In genomic region chrX:107155621-107156430, GRCh38 we compare ENCODE assay signal across 13 cellular contexts. TPM values are rescaled to one million over a fixed set of nuclear protein-coding genes. Genes with fewer than 3 reads are reported as not detected.
DNase-seq lines count a peak whose midpoint lies in the region; ATAC-seq and TF ChIP-seq lines count a peak whose summit lies in the region.
"Not testable (repeated sequence)": the region's sequence is repeated elsewhere in the genome, so short reads cannot be mapped to it uniquely, and the experiment has no call there.
"Had no signal": no experiment of that assay in that cellular context is flagged by ENCODE, and none has a peak within 500 bp of the region (broad histone marks: within the 10 kb centered on the region; RNA-seq: fewer than 3 reads in every experiment).

No MANE protein-coding gene starts in this region.

- H3K4me3 Mint-ChIP-seq in CD4-positive, alpha-beta memory T cell, result peak overlapping the region; percentile 70 to 85 (median 81)
- H3K4me3 Mint-ChIP-seq in activated CD4-positive, alpha-beta T cell treated with anti-CD3 and anti-CD28 coated beads, Interleukin-2, amount 10 ng/mL, durations not matched to agents 24 days and 14 days, result peak overlapping the region; percentile 81
- peak overlapping the region; percentile 68 for H3K4me3 Mint-ChIP-seq in activated naive CD8-positive, alpha-beta T cell treated with anti-CD3 and anti-CD28 coated beads for 36 hours
- peak overlapping the region; percentile 23 for H3K4me3 Mint-ChIP-seq in dendritic cell treated with granulocyte-macrophage colony-stimulating factor and Interleukin-4, amounts not matched to agents 40 ng/mL and 50 ng/mL, for 4 days

- CTCF ChIA-PET in CD4-positive, alpha-beta memory T cell (lab: Charles Lee; ENCODE audit: partially characterized antibody), result not testable (repeated sequence)

- H3K4me2 ChIP-seq in Karpas-422 (ENCODE audit: low read depth, low read length, poor library complexity, severe bottlenecking), result peak overlapping the region; percentile 55
- peak overlapping the region; percentile 51 for H3K4me2 ChIP-seq in smooth muscle cell

- not testable (repeated sequence) for H4K20me1 ChIP-seq in Karpas-422 (ENCODE audit: insufficient read depth, low read depth, low read length); smooth muscle cell (ENCODE audit: low read depth)

- peaks cover 0 to 12% (median 0%) of the 10 kb centered on the region in 4 donors for H3K4me1 Mint-ChIP-seq in CD4-positive, alpha-beta memory T cell
- not testable (repeated sequence) for H3K4me1 Mint-ChIP-seq in activated CD4-positive, alpha-beta T cell treated with anti-CD3 and anti-CD28 coated beads, Interleukin-2, amount 10 ng/mL, durations not matched to agents 24 days and 14 days; activated naive CD8-positive, alpha-beta T cell treated with anti-CD3 and anti-CD28 coated beads for 36 hours; dendritic cell treated with granulocyte-macrophage colony-stimulating factor and Interleukin-4, amounts not matched to agents 40 ng/mL and 50 ng/mL, for 4 days (ENCODE audit: low read depth)

- H3K79me2 ChIP-seq in Karpas-422 (ENCODE audit: low read length); smooth muscle cell (ENCODE audit: low read depth): not testable (repeated sequence)

- H2AFZ ChIP-seq in Karpas-422 (ENCODE audit: low read length), result not testable (repeated sequence)
- peak overlapping the region; percentile 43 for H2AFZ ChIP-seq in smooth muscle cell (ENCODE audit: low read depth)

- not testable (repeated sequence) for H3K9me2 ChIP-seq in Karpas-422 (replicated peaks; ENCODE audit: insufficient read depth, low read length)

- WGBS in iPS DF 6.9 (ENCODE audit: insufficient coverage, insufficient read length), result no CpG with 5 or more reads among the region's 32 CpGs
- 62% methylated on average over 27 of the region's 32 CpGs for WGBS in smooth muscle cell (ENCODE audit: low lambda C conversion rate)

- DNase-seq in CD4-positive, alpha-beta memory T cell, result peak in 3 of 5 donors; percentile 1 to 11 (median 7)
- not testable (repeated sequence) for DNase-seq in Karpas-422; activated CD4-positive, alpha-beta T cell treated with anti-CD3 and anti-CD28 coated beads, Interleukin-2, amount 10 ng/mL, durations not matched to agents 24 days and 14 days; activated naive CD8-positive, alpha-beta T cell treated with anti-CD3 and anti-CD28 coated beads for 36 hours; iPS DF 6.9 (ENCODE audit: low read depth, low spot score); smooth muscle cell (lab: John Stamatoyannopoulos, UW; ENCODE audit: unreplicated experiment)
- peak in 2 of 3 donors; percentile 1 to 30 for DNase-seq in mucosa of descending colon

- TF ChIP-seq CTCF in mucosa of descending colon (IDR thresholded peaks at IDR 0.05); smooth muscle cell (IDR thresholded peaks at IDR 0.05; ENCODE audit: borderline replicate concordance, insufficient read depth, poor library complexity, severe bottlenecking): not testable (repeated sequence)

- not testable (repeated sequence) for H3F3A ChIP-seq in smooth muscle cell (ENCODE audit: low read depth)

- H3K27ac ChIP-seq in CD4-positive, alpha-beta memory T cell (ENCODE audit: low read depth, low read length); Karpas-422 (ENCODE audit: low read length); iPS DF 6.9 (ENCODE audit: low read length); smooth muscle cell (ENCODE audit: low read depth): not testable (repeated sequence)

- H3K9me3 ChIP-seq in CD4-positive, alpha-beta memory T cell (ENCODE audit: control insufficient read depth in 1 of 2, low read length in 2 of 2); Karpas-422 (ENCODE audit: low read length); iPS DF 6.9 (ENCODE audit: control insufficient read depth, insufficient read depth, low read length); mucosa of descending colon; smooth muscle cell (replicated peaks; ENCODE audit: low read depth): not testable (repeated sequence)

- H3K27ac Mint-ChIP-seq in CD4-positive, alpha-beta memory T cell, result peak overlapping the region in 2 of 7 donors; percentile 35 to 42
- peak overlapping the region; percentile 87 for H3K27ac Mint-ChIP-seq in activated CD4-positive, alpha-beta T cell treated with anti-CD3 and anti-CD28 coated beads, Interleukin-2, amount 10 ng/mL, durations not matched to agents 24 days and 14 days
- H3K27ac Mint-ChIP-seq in activated naive CD8-positive, alpha-beta T cell treated with anti-CD3 and anti-CD28 coated beads for 36 hours, result peak overlapping the region; percentile 66
- H3K27ac Mint-ChIP-seq in dendritic cell treated with granulocyte-macrophage colony-stimulating factor and Interleukin-4, amounts not matched to agents 40 ng/mL and 50 ng/mL, for 4 days, result not testable (repeated sequence)

- not testable (repeated sequence) for H3K27me3 Mint-ChIP-seq in CD4-positive, alpha-beta memory T cell; activated CD4-positive, alpha-beta T cell treated with anti-CD3 and anti-CD28 coated beads, Interleukin-2, amount 10 ng/mL, durations not matched to agents 24 days and 14 days; activated naive CD8-positive, alpha-beta T cell treated with anti-CD3 and anti-CD28 coated beads for 36 hours; dendritic cell treated with granulocyte-macrophage colony-stimulating factor and Interleukin-4, amounts not matched to agents 40 ng/mL and 50 ng/mL, for 4 days

- not testable (repeated sequence) for ATAC-seq in mucosa of descending colon

- POLR2A ChIA-PET in CD4-positive, alpha-beta memory T cell (lab: Charles Lee; ENCODE audit: partially characterized antibody), result interaction anchor here (1.0 kb wide), 1 partner anchor 37 kb away, joined by 4 read pairs; the partner anchor contains the start of gene RBM41

- not testable (repeated sequence) for H3K36me3 ChIP-seq in CD4-positive, alpha-beta memory T cell (ENCODE audit: insufficient read depth, low read length); Karpas-422 (ENCODE audit: insufficient read depth, low read length); iPS DF 6.9 (ENCODE audit: control insufficient read depth, insufficient read depth, low read length); mucosa of descending colon (ENCODE audit: low read depth); smooth muscle cell (ENCODE audit: low read depth)

- H3K36me3 Mint-ChIP-seq in CD4-positive, alpha-beta memory T cell; activated CD4-positive, alpha-beta T cell treated with anti-CD3 and anti-CD28 coated beads, Interleukin-2, amount 10 ng/mL, durations not matched to agents 24 days and 14 days (ENCODE audit: low read depth); activated naive CD8-positive, alpha-beta T cell treated with anti-CD3 and anti-CD28 coated beads for 36 hours; dendritic cell treated with granulocyte-macrophage colony-stimulating factor and Interleukin-4, amounts not matched to agents 40 ng/mL and 50 ng/mL, for 4 days (ENCODE audit: low read depth): not testable (repeated sequence)

- not testable (repeated sequence) for H3K4me3 ChIP-seq in CD4-positive, alpha-beta memory T cell (ENCODE audit: low read length in 2 of 2); mucosa of descending colon
- peak overlapping the region; percentile 39 for H3K4me3 ChIP-seq in Karpas-422 (ENCODE audit: low read length)
- H3K4me3 ChIP-seq in iPS DF 6.9 (ENCODE audit: low read length), result peak overlapping the region; percentile 24; the same call in 1 of the 2 replicates
- peak overlapping the region; percentile 42 for H3K4me3 ChIP-seq in smooth muscle cell

- intact Hi-C loops in CD4-positive, alpha-beta memory T cell (cut with micrococcal nuclease); dendritic cell treated with granulocyte-macrophage colony-stimulating factor and Interleukin-4, amounts not matched to agents 40 ng/mL and 50 ng/mL, for 4 days (cut with micrococcal nuclease); mucosa of descending colon (cut with DNase I, micrococcal nuclease): not testable (repeated sequence)
- intact Hi-C loops in activated CD4-positive, alpha-beta T cell treated with anti-CD3 and anti-CD28 coated beads, Interleukin-2, amount 10 ng/mL, durations not matched to agents 24 days and 14 days (cut with micrococcal nuclease), result loop anchor here (5.0 kb wide), 1 partner anchor 39 kb away; the partner anchor contains the start of gene RBM41

- H3K9ac ChIP-seq in Karpas-422 (ENCODE audit: low read length); smooth muscle cell (ENCODE audit: low read depth): not testable (repeated sequence)

- H3K4me1 ChIP-seq in CD4-positive, alpha-beta memory T cell (ENCODE audit: insufficient read depth, low read length); Karpas-422 (ENCODE audit: low read length); iPS DF 6.9 (ENCODE audit: control insufficient read depth, insufficient read depth, low read length); mucosa of descending colon (ENCODE audit: low read depth); smooth muscle cell (ENCODE audit: low read depth): not testable (repeated sequence)

- not testable (repeated sequence) for H3K9me3 Mint-ChIP-seq in CD4-positive, alpha-beta memory T cell; activated CD4-positive, alpha-beta T cell treated with anti-CD3 and anti-CD28 coated beads, Interleukin-2, amount 10 ng/mL, durations not matched to agents 24 days and 14 days; activated naive CD8-positive, alpha-beta T cell treated with anti-CD3 and anti-CD28 coated beads for 36 hours; dendritic cell treated with granulocyte-macrophage colony-stimulating factor and Interleukin-4, amounts not matched to agents 40 ng/mL and 50 ng/mL, for 4 days

- H3K27me3 ChIP-seq in CD4-positive, alpha-beta memory T cell (ENCODE audit: insufficient read depth, low read length); Karpas-422 (ENCODE audit: low read length); iPS DF 6.9 (ENCODE audit: control insufficient read depth, insufficient read depth, low read length); smooth muscle cell (ENCODE audit: low read depth): not testable (repeated sequence)

RNA-seq across cellular contexts. Expression of gene RBM41, which starts 37.2 kb away (rescaled TPM):
- 10 to 100 TPM; 27.8 to 29.8 TPM for total RNA-seq in CD4-positive, alpha-beta memory T cell
- 10 to 100 TPM in 1 of 2 donors, 1 to 10 TPM in 1; 9.1 to 14.4 TPM for polyA plus RNA-seq in CD4-positive, alpha-beta memory T cell
- total RNA-seq in Karpas-422 (2014; rRNA removed; shearing (Covaris generic); ENCODE audit: low replicate concordance), result 15.6 and 22.0 TPM in 2 replicates
- total RNA-seq in activated CD4-positive, alpha-beta T cell treated with anti-CD3 and anti-CD28 coated beads, Interleukin-2, amount 10 ng/mL, durations not matched to agents 24 days and 14 days, result 15.7 and 16.2 TPM in 2 replicates
- total RNA-seq in activated naive CD8-positive, alpha-beta T cell treated with anti-CD3 and anti-CD28 coated beads for 36 hours, result 10 to 100 TPM; 12.6 to 15.3 TPM
- total RNA-seq in mucosa of descending colon, result 10 to 100 TPM; 15.6 to 26.4 (median 20.7) TPM
- total RNA-seq in smooth muscle cell, result 12.1 TPM in 2 replicates
- polyA plus RNA-seq in smooth muscle cell, result 6.5 and 13.8 TPM in 2 replicates

RNA-seq across cellular contexts. Expression of gene NUP62CL, which starts 50.4 kb away (rescaled TPM):
- 1 to 10 TPM; 2.3 to 2.7 TPM for total RNA-seq in CD4-positive, alpha-beta memory T cell
- polyA plus RNA-seq in CD4-positive, alpha-beta memory T cell, result 1 to 10 TPM; 1.2 to 1.6 TPM
- total RNA-seq in Karpas-422 (2014; rRNA removed; shearing (Covaris generic); ENCODE audit: low replicate concordance), result 18.3 and 21.2 TPM in 2 replicates
- total RNA-seq in activated CD4-positive, alpha-beta T cell treated with anti-CD3 and anti-CD28 coated beads, Interleukin-2, amount 10 ng/mL, durations not matched to agents 24 days and 14 days, result 1.1 and 1.2 TPM in 2 replicates
- total RNA-seq in activated naive CD8-positive, alpha-beta T cell treated with anti-CD3 and anti-CD28 coated beads for 36 hours, result 1 to 10 TPM; 2.5 to 3.6 TPM
- total RNA-seq in mucosa of descending colon, result 1 to 10 TPM; 1.7 to 6.1 (median 4.2) TPM
- total RNA-seq in smooth muscle cell, result 0.90 and 2.2 TPM in 2 replicates
- 0.74 TPM in 1 of 2 replicates, not detected in the other for polyA plus RNA-seq in smooth muscle cell
- total RNA-seq: RPMI7951 had no signal

RNA-seq across cellular contexts. Expression of gene DNAAF6, which starts 50.6 kb away (rescaled TPM):
- not detected for total RNA-seq in CD4-positive, alpha-beta memory T cell
- not detected for polyA plus RNA-seq in CD4-positive, alpha-beta memory T cell
- total RNA-seq in Karpas-422 (2014; rRNA removed; shearing (Covaris generic); ENCODE audit: low replicate concordance), result not detected in 2 replicates
- total RNA-seq in activated CD4-positive, alpha-beta T cell treated with anti-CD3 and anti-CD28 coated beads, Interleukin-2, amount 10 ng/mL, durations not matched to agents 24 days and 14 days, result not detected in 2 replicates
- total RNA-seq in activated naive CD8-positive, alpha-beta T cell treated with anti-CD3 and anti-CD28 coated beads for 36 hours, result not detected
- total RNA-seq in mucosa of descending colon (not detected), smooth muscle cell (not detected in 2 replicates)
- not detected in 2 replicates for polyA plus RNA-seq in smooth muscle cell
- total RNA-seq: lower leg skin, renal cortical epithelial cell, RPMI7951, ureter had no signal
- polyA plus RNA-seq: adipose tissue had no signal

Comparison
In these comparisons a context has a peak if more than half of its experiments do, and no peak if none do; other contexts are left out.
1. H3K4me3 Mint-ChIP-seq: peak in every context shown above with its lines; median percentile 81 in CD4-positive, alpha-beta memory T cell; 81 in activated CD4-positive, alpha-beta T cell treated with anti-CD3 and anti-CD28 coated beads, Interleukin-2, amount 10 ng/mL, durations not matched to agents 24 days and 14 days; 68 in activated naive CD8-positive, alpha-beta T cell treated with anti-CD3 and anti-CD28 coated beads for 36 hours; 23 in dendritic cell treated with granulocyte-macrophage colony-stimulating factor and Interleukin-4, amounts not matched to agents 40 ng/mL and 50 ng/mL, for 4 days.